ENCODE assay signal across 15 cellular contexts in the genomic region with DNA sequence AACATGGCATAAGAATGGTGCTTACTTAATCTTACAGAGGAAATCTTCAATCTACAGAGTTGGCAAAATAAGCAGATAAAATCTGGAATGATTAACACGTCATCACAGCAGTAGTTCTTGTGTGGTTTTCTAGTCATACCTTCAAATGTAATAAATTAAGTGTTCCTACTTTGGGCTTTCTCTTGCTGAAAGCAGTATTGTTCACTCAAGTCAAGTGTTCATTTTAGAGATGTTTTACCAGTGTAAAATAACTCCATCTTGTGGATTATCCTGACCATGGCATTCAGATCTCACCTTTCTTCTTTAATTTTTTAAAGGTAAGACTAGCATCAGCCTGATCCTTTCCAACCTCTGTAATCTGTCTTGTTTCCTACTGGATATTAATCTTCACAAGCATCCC.
DNase-seq lines count a peak whose midpoint lies in the region; ATAC-seq and TF ChIP-seq lines count a peak whose summit lies in the region.
"Had no signal": no experiment of that assay in that cellular context is flagged by ENCODE, and none has a peak within 500 bp of the region (broad histone marks: within the 10 kb centered on the region; RNA-seq: fewer than 3 reads in every experiment).

No MANE protein-coding gene starts in this region.

- H3F3A ChIP-seq in GM23338 (replicated peaks; ENCODE audit: low read depth), result no peaks in the 10 kb centered on the region

- TF ChIP-seq CTCF in GM23338 (conservative IDR thresholded peaks at IDR 0.05; ENCODE audit: low read depth in 2 of 2) (peak in 1 of 2 experiments; percentile 23; a peak in 1 of 4 replicates), fibroblast of mammary gland (conservative IDR thresholded peaks at IDR 0.05; ENCODE audit: control insufficient read depth, insufficient read depth, low read depth, low read length) (peak; percentile 21), lower lobe of right lung (IDR thresholded peaks at IDR 0.05) (no peak)

- H2AFZ ChIP-seq in GM23338, result no peak overlapping the region

- H3K4me3 Mint-ChIP-seq in GM23338, result no peak overlapping the region
- no peak overlapping the region for H3K4me3 Mint-ChIP-seq in CD8-positive, alpha-beta memory T cell
- H3K4me3 Mint-ChIP-seq: H9; stimulated activated effector memory CD8-positive, alpha-beta T cell treated with anti-CD3 and anti-CD28 coated beads, Interleukin-12 subunit alpha, Interleukin-12 subunit beta, amount 100 ng/mL, for 72 hours; WTC11 had no signal

- H3K4me1 ChIP-seq in GM23338 (ENCODE audit: insufficient read depth) (no peaks in the 10 kb centered on the region), lower lobe of right lung (no peaks in the 10 kb centered on the region)
- no peaks in the 10 kb centered on the region for H3K4me1 ChIP-seq in CD8-positive, alpha-beta memory T cell (ENCODE audit: insufficient read depth, low read length)
- H3K4me1 ChIP-seq: ascending aorta had no signal

- H3K27me3 ChIP-seq in GM23338 (ENCODE audit: insufficient read depth), result no peaks in the 10 kb centered on the region
- H3K27me3 ChIP-seq in lower lobe of right lung (ENCODE audit: low read depth), result no peaks in the 10 kb centered on the region
- H3K27me3 ChIP-seq in CD8-positive, alpha-beta memory T cell (ENCODE audit: insufficient read depth, low read length, poor library complexity, severe bottlenecking), result no peaks in the 10 kb centered on the region
- H3K27me3 ChIP-seq: ascending aorta had no signal

- H3K36me3 ChIP-seq in GM23338 (ENCODE audit: insufficient read depth) (no peaks in the 10 kb centered on the region; the same call in 1 of the 2 replicates), lower lobe of right lung (no peaks in the 10 kb centered on the region)
- no peaks in the 10 kb centered on the region for H3K36me3 ChIP-seq in CD8-positive, alpha-beta memory T cell (ENCODE audit: insufficient read depth, low read length)
- H3K36me3 ChIP-seq: ascending aorta had no signal

- H3K9me3 ChIP-seq in lower lobe of right lung, result no peaks in the 10 kb centered on the region
- no peaks in the 10 kb centered on the region for H3K9me3 ChIP-seq in CD8-positive, alpha-beta memory T cell (ENCODE audit: low read length)

- intact Hi-C loops in lower lobe of right lung (cut with DNase I), result no loop called here

- H3K4me2 ChIP-seq in GM23338, result no peak overlapping the region

- no peak overlapping the region for H3K27ac Mint-ChIP-seq in GM23338
- no peak overlapping the region for H3K27ac Mint-ChIP-seq in CD8-positive, alpha-beta memory T cell
- H3K27ac Mint-ChIP-seq: H9; stimulated activated effector memory CD8-positive, alpha-beta T cell treated with anti-CD3 and anti-CD28 coated beads, Interleukin-12 subunit alpha, Interleukin-12 subunit beta, amount 100 ng/mL, for 72 hours; WTC11 had no signal

- H3K27me3 Mint-ChIP-seq in GM23338 (ENCODE audit: insufficient read depth, low read depth, poor library complexity), result no peaks in the 10 kb centered on the region
- H3K27me3 Mint-ChIP-seq in CD8-positive, alpha-beta memory T cell, result no peaks in the 10 kb centered on the region

- CTCF ChIA-PET in CD8-positive, alpha-beta memory T cell (lab: Charles Lee), result no interaction called here

- H3K9me3 Mint-ChIP-seq in GM23338, result peaks cover 8% of the 10 kb centered on the region; the same call in 2 of the 3 replicates
- H3K9me3 Mint-ChIP-seq in CD8-positive, alpha-beta memory T cell, result peaks cover 0 to 28% (median 3%) of the 10 kb centered on the region in 5 donors

- ATAC-seq in GM23338 (no peak), lower lobe of right lung (no peak)
- ATAC-seq: stimulated activated effector memory CD8-positive, alpha-beta T cell treated with anti-CD3 and anti-CD28 coated beads, Interleukin-12 subunit alpha, Interleukin-12 subunit beta, amount 100 ng/mL, for 72 hours; WTC11 had no signal

- H3K27ac ChIP-seq in GM23338 (ENCODE audit: low read depth), result no peak overlapping the region
- H3K27ac ChIP-seq in lower lobe of right lung, result no peak overlapping the region
- H3K27ac ChIP-seq in CD8-positive, alpha-beta memory T cell (ENCODE audit: low read depth, low read length), result no peak overlapping the region
- H3K27ac ChIP-seq: ascending aorta had no signal

- in situ Hi-C loops in SK-MEL-5 (cut with HindIII; ENCODE audit: low pct_unique_long_range_greater_than_20kb, low sequenced_read_pairs), result no loop called here

- POLR2A ChIA-PET in CD8-positive, alpha-beta memory T cell (lab: Charles Lee), result no interaction called here

- H3K4me3 ChIP-seq in GM23338, result no peak overlapping the region
- no peak overlapping the region for H3K4me3 ChIP-seq in fibroblast of mammary gland (ENCODE audit: control insufficient read depth, low read depth, low read length)
- H3K4me3 ChIP-seq in lower lobe of right lung, result no peak overlapping the region
- H3K4me3 ChIP-seq in CD8-positive, alpha-beta memory T cell (ENCODE audit: low read length), result no peak overlapping the region
- H3K4me3 ChIP-seq: ascending aorta had no signal

- no peaks in the 10 kb centered on the region for H3K9me2 ChIP-seq in GM23338 (ENCODE audit: insufficient read depth)

- no peaks in the 10 kb centered on the region for H4K20me1 ChIP-seq in GM23338 (replicated peaks; ENCODE audit: insufficient read depth)

- H3K4me1 Mint-ChIP-seq in GM23338, result peaks cover 2% of the 10 kb centered on the region; the same call in 2 of the 3 replicates
- H3K4me1 Mint-ChIP-seq in CD8-positive, alpha-beta memory T cell, result no peaks in the 10 kb centered on the region
- H3K4me1 Mint-ChIP-seq: H9; stimulated activated effector memory CD8-positive, alpha-beta T cell treated with anti-CD3 and anti-CD28 coated beads, Interleukin-12 subunit alpha, Interleukin-12 subunit beta, amount 100 ng/mL, for 72 hours had no signal

- H3K79me2 ChIP-seq in GM23338 (replicated peaks; ENCODE audit: insufficient read depth), result no peaks in the 10 kb centered on the region

- peak; percentile 4 for DNase-seq in A172 (ENCODE audit: low spot score)
- DNase-seq in GM23338 (ENCODE audit: low spot score), result peak; percentile 6
- peak; percentile 26 for DNase-seq in SK-MEL-5 (ENCODE audit: low read depth, low spot score)
- DNase-seq in fibroblast of mammary gland (ENCODE audit: low read depth), result peak; percentile 40
- no peak for DNase-seq in activated CD4-positive, CD25-positive, alpha-beta regulatory T cell treated with anti-CD3 and anti-CD28 coated beads, Interleukin-2, amount 50 U/mL, for 72 hours
- no peak for DNase-seq in NCI-H1694 (lab: John Stamatoyannopoulos, UW)
- DNase-seq in lower lobe of right lung, result no peak
- no peak for DNase-seq in CD8-positive, alpha-beta memory T cell
- DNase-seq: activated effector memory CD4-positive, alpha-beta T cell treated with Interleukin-2 at 50 U/mL for 16 hours; H9; OCI-M1; trophoblast cell had no signal

- peaks cover 6% of the 10 kb centered on the region; the same call in 2 of the 3 replicates for H3K36me3 Mint-ChIP-seq in GM23338 (ENCODE audit: low read depth)
- no peaks in the 10 kb centered on the region for H3K36me3 Mint-ChIP-seq in CD8-positive, alpha-beta memory T cell
- H3K36me3 Mint-ChIP-seq: stimulated activated effector memory CD8-positive, alpha-beta T cell treated with anti-CD3 and anti-CD28 coated beads, Interleukin-12 subunit alpha, Interleukin-12 subunit beta, amount 100 ng/mL, for 72 hours had no signal

TF ChIP-seq in GM23338, 12 proteins besides CTCF, POLR2A, EP300 and RAD21:
- no peak for TF ChIP-seq EZH2 (IDR thresholded peaks at IDR 0.05; ENCODE audit: low read depth, unreplicated experiment)
- no peak for TF ChIP-seq ZNF114 (CRISPR knock-in tag; IDR thresholded peaks at IDR 0.05)
- TF ChIP-seq POLR2AphosphoS5 (IDR thresholded peaks at IDR 0.05; ENCODE audit: low read depth), result no peak
- no peak for TF ChIP-seq STAT1 (IDR thresholded peaks at IDR 0.05; ENCODE audit: unreplicated experiment)
- TF ChIP-seq EZH2phosphoT487 (IDR thresholded peaks at IDR 0.05; ENCODE audit: unreplicated experiment), result no peak
- TF ChIP-seq, protein P1, sequence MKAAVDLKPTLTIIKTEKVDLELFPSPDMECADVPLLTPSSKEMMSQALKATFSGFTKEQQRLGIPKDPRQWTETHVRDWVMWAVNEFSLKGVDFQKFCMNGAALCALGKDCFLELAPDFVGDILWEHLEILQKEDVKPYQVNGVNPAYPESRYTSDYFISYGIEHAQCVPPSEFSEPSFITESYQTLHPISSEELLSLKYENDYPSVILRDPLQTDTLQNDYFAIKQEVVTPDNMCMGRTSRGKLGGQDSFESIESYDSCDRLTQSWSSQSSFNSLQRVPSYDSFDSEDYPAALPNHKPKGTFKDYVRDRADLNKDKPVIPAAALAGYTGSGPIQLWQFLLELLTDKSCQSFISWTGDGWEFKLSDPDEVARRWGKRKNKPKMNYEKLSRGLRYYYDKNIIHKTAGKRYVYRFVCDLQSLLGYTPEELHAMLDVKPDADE (IDR thresholded peaks at IDR 0.05), result no peak
- TF ChIP-seq, protein P2, sequence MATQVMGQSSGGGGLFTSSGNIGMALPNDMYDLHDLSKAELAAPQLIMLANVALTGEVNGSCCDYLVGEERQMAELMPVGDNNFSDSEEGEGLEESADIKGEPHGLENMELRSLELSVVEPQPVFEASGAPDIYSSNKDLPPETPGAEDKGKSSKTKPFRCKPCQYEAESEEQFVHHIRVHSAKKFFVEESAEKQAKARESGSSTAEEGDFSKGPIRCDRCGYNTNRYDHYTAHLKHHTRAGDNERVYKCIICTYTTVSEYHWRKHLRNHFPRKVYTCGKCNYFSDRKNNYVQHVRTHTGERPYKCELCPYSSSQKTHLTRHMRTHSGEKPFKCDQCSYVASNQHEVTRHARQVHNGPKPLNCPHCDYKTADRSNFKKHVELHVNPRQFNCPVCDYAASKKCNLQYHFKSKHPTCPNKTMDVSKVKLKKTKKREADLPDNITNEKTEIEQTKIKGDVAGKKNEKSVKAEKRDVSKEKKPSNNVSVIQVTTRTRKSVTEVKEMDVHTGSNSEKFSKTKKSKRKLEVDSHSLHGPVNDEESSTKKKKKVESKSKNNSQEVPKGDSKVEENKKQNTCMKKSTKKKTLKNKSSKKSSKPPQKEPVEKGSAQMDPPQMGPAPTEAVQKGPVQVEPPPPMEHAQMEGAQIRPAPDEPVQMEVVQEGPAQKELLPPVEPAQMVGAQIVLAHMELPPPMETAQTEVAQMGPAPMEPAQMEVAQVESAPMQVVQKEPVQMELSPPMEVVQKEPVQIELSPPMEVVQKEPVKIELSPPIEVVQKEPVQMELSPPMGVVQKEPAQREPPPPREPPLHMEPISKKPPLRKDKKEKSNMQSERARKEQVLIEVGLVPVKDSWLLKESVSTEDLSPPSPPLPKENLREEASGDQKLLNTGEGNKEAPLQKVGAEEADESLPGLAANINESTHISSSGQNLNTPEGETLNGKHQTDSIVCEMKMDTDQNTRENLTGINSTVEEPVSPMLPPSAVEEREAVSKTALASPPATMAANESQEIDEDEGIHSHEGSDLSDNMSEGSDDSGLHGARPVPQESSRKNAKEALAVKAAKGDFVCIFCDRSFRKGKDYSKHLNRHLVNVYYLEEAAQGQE (IDR thresholded peaks at IDR 0.05; ENCODE audit: unreplicated experiment), result no peak

Comparison
In these comparisons a context has a peak if more than half of its experiments do, and no peak if none do; other contexts are left out.
1. DNase-seq: peak in A172 (single experiment), GM23338 (single experiment), SK-MEL-5 (single experiment) and fibroblast of mammary gland (single experiment); none in activated CD4-positive, CD25-positive, alpha-beta regulatory T cell treated with anti-CD3 and anti-CD28 coated beads, Interleukin-2, amount 50 U/mL, for 72 hours (single experiment), NCI-H1694 (single experiment), lower lobe of right lung (single experiment) and CD8-positive, alpha-beta memory T cell (0 of 5).